ENCODE assay signal across 9 cellular contexts in genomic region chr9:89576404-89576824, GRCh38. TPM values are rescaled to one million over a fixed set of nuclear protein-coding genes. Genes with fewer than 3 reads are reported as not detected.
DNase-seq lines count a peak whose midpoint lies in the region; ATAC-seq and TF ChIP-seq lines count a peak whose summit lies in the region.
"Had no signal": no experiment of that assay in that cellular context is flagged by ENCODE, and none has a peak within 500 bp of the region (broad histone marks: within the 10 kb centered on the region; RNA-seq: fewer than 3 reads in every experiment).

No MANE protein-coding gene starts in this region.

- H3K36me3 Mint-ChIP-seq in neural progenitor cell, result no peaks in the 10 kb centered on the region

- no peaks in the 10 kb centered on the region for H3K4me1 ChIP-seq in cardiac muscle cell (ENCODE audit: low read depth)
- H3K4me1 ChIP-seq in right cardiac atrium (ENCODE audit: control insufficient read depth, insufficient read depth, low read length), result no peaks in the 10 kb centered on the region
- H3K4me1 ChIP-seq in neural progenitor cell, result no peaks in the 10 kb centered on the region

- ATAC-seq in right cardiac atrium (no peak), GM18858 (IDR thresholded peaks at IDR 0.05; ENCODE audit: unreplicated experiment) (no peak), GM18517 (IDR thresholded peaks at IDR 0.05; ENCODE audit: unreplicated experiment) (no peak)

- intact Hi-C loops in right cardiac atrium (cut with DNase I), result no loop called here

- no peaks in the 10 kb centered on the region for H3K9me3 ChIP-seq in cardiac muscle cell (ENCODE audit: low read depth)
- no peaks in the 10 kb centered on the region for H3K9me3 ChIP-seq in right cardiac atrium (ENCODE audit: control insufficient read depth, low read length)
- H3K9me3 ChIP-seq in neural progenitor cell (ENCODE audit: low read depth), result no peaks in the 10 kb centered on the region

- no peak overlapping the region for H3K27ac Mint-ChIP-seq in neural progenitor cell
- H3K27ac Mint-ChIP-seq: dendritic cell treated with granulocyte-macrophage colony-stimulating factor and Interleukin-4, amounts not matched to agents 40 ng/mL and 50 ng/mL, for 4 days had no signal

- 42% methylated on average over 3 of the region's 3 CpGs for WGBS in right cardiac atrium

- DNase-seq in cardiac muscle cell (ENCODE audit: low read depth in 1 of 2, low spot score in 1 of 2) (peak; percentile 46 to 56), right cardiac atrium (no peak), NCI-H2227 (lab: John Stamatoyannopoulos, UW; ENCODE audit: unreplicated experiment) (peak; percentile 15), dermis blood vessel endothelial cell (peak; percentile 67), neural progenitor cell (ENCODE audit: low spot score) (peak; percentile 27), NCI-H526 treated with DMSO at 0.1 percent for 48 hours (lab: John Stamatoyannopoulos, UW) (no peak)

- H3K27me3 Mint-ChIP-seq in neural progenitor cell (ENCODE audit: insufficient read depth, low read depth), result peaks cover 8% of the 10 kb centered on the region

- H3F3A ChIP-seq in neural progenitor cell (ENCODE audit: low read depth), result no peaks in the 10 kb centered on the region

- no peak overlapping the region for H2AFZ ChIP-seq in neural progenitor cell (replicated peaks)

- H3K27ac ChIP-seq in cardiac muscle cell (no peak overlapping the region), right cardiac atrium (ENCODE audit: low read length) (no peak overlapping the region), neural progenitor cell (no peak overlapping the region)

- no peak overlapping the region for H3K4me2 ChIP-seq in neural progenitor cell

- H3K27me3 ChIP-seq in cardiac muscle cell (no peaks in the 10 kb centered on the region), right cardiac atrium (ENCODE audit: control insufficient read depth, insufficient read depth) (no peaks in the 10 kb centered on the region), neural progenitor cell (no peaks in the 10 kb centered on the region)

- no peak overlapping the region for H3K9ac ChIP-seq in neural progenitor cell

- no peaks in the 10 kb centered on the region for H3K9me3 Mint-ChIP-seq in neural progenitor cell
- H3K9me3 Mint-ChIP-seq: dendritic cell treated with granulocyte-macrophage colony-stimulating factor and Interleukin-4, amounts not matched to agents 40 ng/mL and 50 ng/mL, for 4 days had no signal

- H3K36me3 ChIP-seq in cardiac muscle cell, result no peaks in the 10 kb centered on the region
- H3K36me3 ChIP-seq in neural progenitor cell, result no peaks in the 10 kb centered on the region

- no peak overlapping the region for H3K4me3 ChIP-seq in cardiac muscle cell
- no peak overlapping the region for H3K4me3 ChIP-seq in right cardiac atrium (ENCODE audit: low read length)
- H3K4me3 ChIP-seq in neural progenitor cell, result no peak overlapping the region

- H3K4me3 Mint-ChIP-seq in neural progenitor cell, result no peak overlapping the region
- H3K4me3 Mint-ChIP-seq: dendritic cell treated with granulocyte-macrophage colony-stimulating factor and Interleukin-4, amounts not matched to agents 40 ng/mL and 50 ng/mL, for 4 days had no signal

- no peaks in the 10 kb centered on the region for H3K4me1 Mint-ChIP-seq in neural progenitor cell

- H3K79me2 ChIP-seq in neural progenitor cell (ENCODE audit: low read depth), result no peaks in the 10 kb centered on the region

- no peaks in the 10 kb centered on the region for H4K20me1 ChIP-seq in neural progenitor cell (ENCODE audit: low read depth)

- TF ChIP-seq CTCF in cardiac muscle cell (IDR thresholded peaks at IDR 0.05; ENCODE audit: low read depth, low read length) (peak; percentile 55), neural progenitor cell (IDR thresholded peaks at IDR 0.05) (peak; percentile 84)

RNA-seq across cellular contexts. Expression of gene GADD45G, which starts 28.4 kb away (rescaled TPM):
- total RNA-seq in cardiac muscle cell (32.7 and 34.6 TPM in 2 replicates), right cardiac atrium (100 to 1,000 TPM in 2 of 4 donors, 10 to 100 TPM in 2; 27.6 to 133 (median 69.8) TPM), dermis blood vessel endothelial cell (not detected in 2 replicates), neural progenitor cell (ENCODE audit: low replicate concordance) (1.8 TPM in 1 of 2 replicates, not detected in the other)
- polyA plus RNA-seq in cardiac muscle cell (42.6 and 44.6 TPM in 2 replicates), right cardiac atrium (157 TPM)

Comparison
In these comparisons a context has a peak if more than half of its experiments do, and no peak if none do; other contexts are left out.
1. DNase-seq: peak in cardiac muscle cell (2 of 2), NCI-H2227 (single experiment), dermis blood vessel endothelial cell (single experiment) and neural progenitor cell (single experiment); none in right cardiac atrium (0 of 3) and NCI-H526 treated with DMSO at 0.1 percent for 48 hours (single experiment).
2. RNA of gene GADD45G, which starts 28.4 kb away (total RNA-seq): 27.6 to 133 TPM in right cardiac atrium and 32.7 to 34.6 TPM in cardiac muscle cell; 1.8 TPM in neural progenitor cell and not detected in dermis blood vessel endothelial cell; every median in the first group is over 10 times any median in the second.